Comparison of ENCODE assay signal across 8 cellular contexts in genomic region chr1:86395771-86396502, GRCh38. TPM values are rescaled to one million over a fixed set of nuclear protein-coding genes. Genes with fewer than 3 reads are reported as not detected.
DNase-seq lines count a peak whose midpoint lies in the region; ATAC-seq, FAIRE-seq and TF ChIP-seq lines count a peak whose summit lies in the region.

TSS of gene ODF2L (minus strand) at chr1:86396323. CDS start at chr1:86387027, 9,296 bp downstream.

- H3K27me3 ChIP-seq in cardiac muscle cell = no peaks in the 10 kb centered on the region

- POLR2A ChIA-PET in T-cell (lab: Charles Lee) = interaction anchor here (0.6 to 1.6 kb wide), 12 partner anchors 8 to 518 kb away, joined by 3 to 16 read pairs (median 6); partner anchors contain the start of genes HS2ST1 (in 1 of the 2), SELENOF (in 1 of the 2) and SH3GLB1 (in 1 of the 2)

- H3K27ac ChIP-seq in adipose tissue (ENCODE audit: low read depth, low read length) (no peak within 1 kb of the TSS), cardiac muscle cell (peak within 1 kb of the TSS; percentile 89)

- H3K36me3 Mint-ChIP-seq in T-cell = peaks cover 4% of the 10 kb centered on the region
- peaks cover 20% of the 10 kb centered on the region for H3K36me3 Mint-ChIP-seq in type B pancreatic cell

- peaks cover 53 to 57% (median 54%) of the 10 kb centered on the region in 3 donors for H3K4me1 Mint-ChIP-seq in T-cell
- peaks cover 26% of the 10 kb centered on the region for H3K4me1 Mint-ChIP-seq in type B pancreatic cell (ENCODE audit: unreplicated experiment)

- no peaks in the 10 kb centered on the region for H3K9me3 Mint-ChIP-seq in T-cell
- no peaks in the 10 kb centered on the region for H3K9me3 Mint-ChIP-seq in type B pancreatic cell

- DNase-seq in GM12891 (ENCODE audit: insufficient read length, low spot score) (peak; percentile 62), NCI-H1436 treated with DMSO at 0.1 percent for 48 hours (lab: John Stamatoyannopoulos, UW) (peak; percentile 59), T-cell (peak; percentile 73 to 92 (median 85)), cardiac muscle cell (ENCODE audit: low read depth in 1 of 2, low spot score in 1 of 2) (peak; percentile 90 to 92), pons (ENCODE audit: low spot score) (peak; percentile 87), type B pancreatic cell (ENCODE audit: extremely low spot score, unreplicated experiment) (peak; percentile 88)

- peaks cover 7% of the 10 kb centered on the region for H3K4me1 ChIP-seq in cardiac muscle cell (ENCODE audit: low read depth)

- TF ChIP-seq POLR2A in GM12891 (IDR thresholded peaks at IDR 0.05; ENCODE audit: low read depth, low read length) = no peak

- peak within 1 kb of the TSS; percentile 96 for H3K4me3 ChIP-seq in cardiac muscle cell

- 0 to 1% (median 0%) methylated on average over 55 of the region's 55 CpGs for WGBS in adipose tissue, 3 donors

- H3K4me3 Mint-ChIP-seq in T-cell = peak within 1 kb of the TSS; percentile 91 to 98 (median 95)
- peak within 1 kb of the TSS; percentile 97 for H3K4me3 Mint-ChIP-seq in type B pancreatic cell

- FAIRE-seq in GM12891 (lab: Jason Lieb, UNC) = peak; percentile 95

- H3K36me3 ChIP-seq in cardiac muscle cell = no peaks in the 10 kb centered on the region

- ATAC-seq in HG02840 (IDR thresholded peaks at IDR 0.05; ENCODE audit: low FRiP score, unreplicated experiment) = peak; percentile 100
- peak; percentile 99 to 100 (median 100) for ATAC-seq in T-cell (replicated peaks in 1 of 4)

- H3K27me3 Mint-ChIP-seq in T-cell = no peaks in the 10 kb centered on the region
- peaks cover 16% of the 10 kb centered on the region for H3K27me3 Mint-ChIP-seq in type B pancreatic cell

- TF ChIP-seq CTCF in cardiac muscle cell (IDR thresholded peaks at IDR 0.05; ENCODE audit: low read depth, low read length) (no peak), type B pancreatic cell (conservative IDR thresholded peaks at IDR 0.05) (peak; percentile 29)

- no peaks in the 10 kb centered on the region for H3K9me3 ChIP-seq in cardiac muscle cell (ENCODE audit: low read depth)

- CTCF ChIA-PET in T-cell (lab: Charles Lee) = interaction anchor here (0.5 to 2.0 kb wide), 23 partner anchors 8 to 935 kb away, joined by 3 to 18 read pairs (median 4); partner anchors contain the start of gene SH3GLB1 (in 1 of the 2)

- H3K27ac Mint-ChIP-seq in T-cell (peak within 1 kb of the TSS; percentile 93 to 97), type B pancreatic cell (peak within 1 kb of the TSS; percentile 95)

TF ChIP-seq in GM12891, 5 proteins besides CTCF, POLR2A, EP300 and RAD21:
- no peak; the same call in 1 of the 2 replicates for TF ChIP-seq TAF1 (IDR thresholded peaks at IDR 0.05; ENCODE audit: low read depth, low read length)
- TF ChIP-seq PAX5 (IDR thresholded peaks at IDR 0.05; ENCODE audit: insufficient read depth, low read length, severe bottlenecking) = peak; percentile 84
- TF ChIP-seq POLR2AphosphoS5 (IDR thresholded peaks at IDR 0.05; ENCODE audit: low read depth, low read length) = peak; percentile 60; the same call in 1 of the 2 replicates
TF ChIP-seq in GM12891: peak in this region for 2.

RNA-seq across cellular contexts. Expression of gene ODF2L, which starts in this region (rescaled TPM):
- polyA plus RNA-seq in GM12891 (2012; ENCODE audit: low read depth, missing spikeins) = 14.2 TPM
- total RNA-seq in T-cell (10 to 100 TPM; 52.5 to 83.9 (median 67.9) TPM), cardiac muscle cell (21.1 and 29.6 TPM in 2 replicates), type B pancreatic cell (ENCODE audit: low replicate concordance) (46.9 and 54.3 TPM in 2 replicates)
- polyA plus RNA-seq in adipose tissue (10 to 100 TPM in 2 of 3 donors, 1 to 10 TPM in 1; 6.4 to 50.8 (median 13.8) TPM), cardiac muscle cell (36.6 and 39.2 TPM in 2 replicates)
